Comparison of ENCODE assay signal across 8 cellular contexts in genomic region chr1:120068683-120069066, GRCh38. TPM values are rescaled to one million over a fixed set of nuclear protein-coding genes. Genes with fewer than 3 reads are reported as not detected.
DNase-seq lines count a peak whose midpoint lies in the region; ATAC-seq, FAIRE-seq and TF ChIP-seq lines count a peak whose summit lies in the region.
"Not testable (repeated sequence)": the region's sequence is repeated elsewhere in the genome, so short reads cannot be mapped to it uniquely, and the experiment has no call there.

No MANE protein-coding gene starts in this region.

- not testable (repeated sequence) for TF ChIP-seq CTCF in Loucy (conservative IDR thresholded peaks at IDR 0.05; ENCODE audit: low read length); astrocyte (IDR thresholded peaks at IDR 0.05; ENCODE audit: insufficient read depth, low read depth, low read length); fibroblast of pulmonary artery (IDR thresholded peaks at IDR 0.05; ENCODE audit: low read length, missing control alignments); lower lobe of right lung (IDR thresholded peaks at IDR 0.05); tibial artery (IDR thresholded peaks at IDR 0.05)

- H3K79me2 ChIP-seq in Loucy (ENCODE audit: insufficient read depth, low read length): not testable (repeated sequence)
- H3K79me2 ChIP-seq in astrocyte (ENCODE audit: insufficient read depth, low read length): peaks cover 13% of the 10 kb centered on the region

- H3K9me3 Mint-ChIP-seq in CD4-positive, alpha-beta memory T cell; astrocyte (ENCODE audit: unreplicated experiment): not testable (repeated sequence)

- not testable (repeated sequence) for FAIRE-seq in astrocyte (lab: Jason Lieb, UNC)

- not testable (repeated sequence) for ATAC-seq in lower lobe of right lung

- H3K9me3 ChIP-seq in CD4-positive, alpha-beta memory T cell (ENCODE audit: control insufficient read depth in 1 of 2, low read length in 2 of 2); Loucy (ENCODE audit: insufficient read depth, low read depth, low read length); astrocyte (ENCODE audit: insufficient read depth, low read depth, low read length); lower lobe of right lung; tibial artery: not testable (repeated sequence)

- not testable (repeated sequence) for H3K4me1 Mint-ChIP-seq in CD4-positive, alpha-beta memory T cell; astrocyte (ENCODE audit: low read depth, unreplicated experiment)

- H3K9ac ChIP-seq in Loucy (ENCODE audit: low read depth, low read length, poor library complexity, severe bottlenecking) (peak overlapping the region; percentile 59), astrocyte (ENCODE audit: low read length) (peak overlapping the region; percentile 62)
- H3K9ac ChIP-seq in rectal smooth muscle tissue (ENCODE audit: low read length): not testable (repeated sequence)

- not testable (repeated sequence) for H3K27me3 Mint-ChIP-seq in CD4-positive, alpha-beta memory T cell; astrocyte (ENCODE audit: low read depth, unreplicated experiment)

- peak overlapping the region in 7 of 8 donors; percentile 46 to 81 (median 71) for H3K4me3 Mint-ChIP-seq in CD4-positive, alpha-beta memory T cell
- H3K4me3 Mint-ChIP-seq in astrocyte (ENCODE audit: unreplicated experiment): peak overlapping the region; percentile 75

- H2AFZ ChIP-seq in Loucy (ENCODE audit: low read length); astrocyte (ENCODE audit: low read depth, low read length): not testable (repeated sequence)

- POLR2A ChIA-PET in CD4-positive, alpha-beta memory T cell (lab: Charles Lee; ENCODE audit: partially characterized antibody): not testable (repeated sequence)

- not testable (repeated sequence) for H3K4me3 ChIP-seq in CD4-positive, alpha-beta memory T cell (ENCODE audit: low read length in 2 of 2)
- H3K4me3 ChIP-seq in Loucy (ENCODE audit: low read length, poor library complexity, severe bottlenecking) (peak overlapping the region; percentile 65), astrocyte (ENCODE audit: insufficient read depth, low read depth, low read length) (peak overlapping the region; percentile 33), fibroblast of pulmonary artery (replicated peaks; ENCODE audit: low read depth, low read length) (peak overlapping the region; percentile 49), lower lobe of right lung (peak overlapping the region; percentile 60), rectal smooth muscle tissue (ENCODE audit: low read length) (peak overlapping the region; percentile 32), tibial artery (peak overlapping the region; percentile 76 to 95)

- not testable (repeated sequence) for H3K27ac ChIP-seq in CD4-positive, alpha-beta memory T cell (ENCODE audit: low read depth, low read length); astrocyte (ENCODE audit: low read depth, low read length); lower lobe of right lung; rectal smooth muscle tissue (ENCODE audit: low read depth, low read length)
- peak overlapping the region; percentile 91 to 99 for H3K27ac ChIP-seq in tibial artery

- H3K4me2 ChIP-seq in Loucy (ENCODE audit: low read depth, low read length, poor library complexity, severe bottlenecking): not testable (repeated sequence)
- H3K4me2 ChIP-seq in astrocyte (ENCODE audit: low read length): peak overlapping the region; percentile 39

- H3K9me2 ChIP-seq in Loucy (replicated peaks; ENCODE audit: low read depth, low read length): not testable (repeated sequence)

- peak in 2 of 5 donors; percentile 16 to 31 for DNase-seq in CD4-positive, alpha-beta memory T cell
- peak; percentile 33 to 48 for DNase-seq in activated CD4-positive, alpha-beta T cell treated with anti-CD3 and anti-CD28 coated beads, Interleukin-2, amount 50 U/mL, for 48 hours
- not testable (repeated sequence) for DNase-seq in astrocyte (ENCODE audit: low read depth); fibroblast of pulmonary artery (ENCODE audit: low read depth); lower lobe of right lung
- DNase-seq in tibial artery: peak; percentile 20 to 66

- CTCF ChIA-PET in CD4-positive, alpha-beta memory T cell (lab: Charles Lee; ENCODE audit: partially characterized antibody): not testable (repeated sequence)

- intact Hi-C loops in CD4-positive, alpha-beta memory T cell (cut with micrococcal nuclease); lower lobe of right lung (cut with DNase I); tibial artery (cut with DNase I; ENCODE audit: low total_unique reads): not testable (repeated sequence)

- H3K4me1 ChIP-seq in CD4-positive, alpha-beta memory T cell (ENCODE audit: insufficient read depth, low read length); Loucy (ENCODE audit: insufficient read depth, low read length, poor library complexity, severe bottlenecking); astrocyte (ENCODE audit: insufficient read depth, low read length); lower lobe of right lung; rectal smooth muscle tissue (ENCODE audit: control insufficient read depth, insufficient read depth, low read length); tibial artery: not testable (repeated sequence)

- not testable (repeated sequence) for H4K20me1 ChIP-seq in Loucy (ENCODE audit: insufficient read depth, low read length, poor library complexity, severe bottlenecking); astrocyte (ENCODE audit: insufficient read depth, low read length)

- not testable (repeated sequence) for H3K27ac Mint-ChIP-seq in CD4-positive, alpha-beta memory T cell; astrocyte (ENCODE audit: unreplicated experiment)

- not testable (repeated sequence) for H3F3A ChIP-seq in Loucy (ENCODE audit: low read depth)

- not testable (repeated sequence) for H3K36me3 ChIP-seq in CD4-positive, alpha-beta memory T cell (ENCODE audit: insufficient read depth, low read length); Loucy (ENCODE audit: insufficient read depth, low read length); astrocyte (ENCODE audit: insufficient read depth, low read length); lower lobe of right lung; rectal smooth muscle tissue (ENCODE audit: control insufficient read depth, insufficient read depth, low read length); tibial artery

- H3K36me3 Mint-ChIP-seq in CD4-positive, alpha-beta memory T cell; astrocyte (ENCODE audit: low read depth, unreplicated experiment): not testable (repeated sequence)

- not testable (repeated sequence) for H3K27me3 ChIP-seq in CD4-positive, alpha-beta memory T cell (ENCODE audit: insufficient read depth, low read length); Loucy (ENCODE audit: insufficient read depth, low read length, poor library complexity, severe bottlenecking); astrocyte (ENCODE audit: insufficient read depth, low read length); lower lobe of right lung (ENCODE audit: low read depth); rectal smooth muscle tissue (ENCODE audit: control insufficient read depth, insufficient read depth, low read length); tibial artery

RNA-seq across cellular contexts. Expression of gene NOTCH2, which starts 0.8 kb away (rescaled TPM):
- 10 to 100 TPM; 58.7 to 61.3 TPM for total RNA-seq in CD4-positive, alpha-beta memory T cell
- polyA plus RNA-seq in CD4-positive, alpha-beta memory T cell: 10 to 100 TPM; 11.1 to 27.9 TPM
- total RNA-seq in astrocyte (194 and 213 TPM in 2 replicates), lower lobe of right lung (101 TPM)
